ENCODE assay signal across 8 cellular contexts in genomic region chr17:45314761-45315549, GRCh38. TPM values are rescaled to one million over a fixed set of nuclear protein-coding genes. Genes with fewer than 3 reads are reported as not detected.
DNase-seq lines count a peak whose midpoint lies in the region; ATAC-seq and TF ChIP-seq lines count a peak whose summit lies in the region.

No MANE protein-coding gene starts in this region.

- H3K9me3 Mint-ChIP-seq in activated naive CD8-positive, alpha-beta T cell treated with anti-CD3 and anti-CD28 coated beads, Interleukin-2, amount 10 ng/mL, durations not matched to agents 7 days and 5 days, result no peaks in the 10 kb centered on the region

- H3K4me1 Mint-ChIP-seq in activated naive CD8-positive, alpha-beta T cell treated with anti-CD3 and anti-CD28 coated beads, Interleukin-2, amount 10 ng/mL, durations not matched to agents 7 days and 5 days, result peaks cover 64% of the 10 kb centered on the region

- H3K36me3 Mint-ChIP-seq in activated naive CD8-positive, alpha-beta T cell treated with anti-CD3 and anti-CD28 coated beads, Interleukin-2, amount 10 ng/mL, durations not matched to agents 7 days and 5 days, result peaks cover 22% of the 10 kb centered on the region

- H3K4me1 ChIP-seq in BLaER1 treated with 17β-estradiol and CSF1 and Interleukin-3, amounts not matched to agents 10 nM and 100 nM, result peaks cover 66 to 85% (median 73%) of the 10 kb centered on the region in 10 experiments
- H3K4me1 ChIP-seq in HUES64 (ENCODE audit: insufficient read depth, low read length) (peaks cover 32% of the 10 kb centered on the region; the same call in 1 of the 2 replicates), mononuclear cell (ENCODE audit: insufficient read depth, low read length) (peaks cover 77% of the 10 kb centered on the region), ascending aorta (peaks cover 7 to 65% of the 10 kb centered on the region in 2 donors)

- 85% methylated on average over 11 of the region's 11 CpGs for WGBS in HUES64

- H3K9ac ChIP-seq in BLaER1 treated with 17β-estradiol and CSF1 and Interleukin-3, amounts not matched to agents 10 nM and 100 nM, result peak overlapping the region; percentile 88 to 97 (median 93)
- no peak overlapping the region for H3K9ac ChIP-seq in HUES64 (ENCODE audit: low read depth, low read length)

- H3K4me3 ChIP-seq in BLaER1 treated with 17β-estradiol and CSF1 and Interleukin-3, amounts not matched to agents 10 nM and 100 nM, result peak overlapping the region; percentile 73 to 87 (median 80)
- H3K4me3 ChIP-seq in HUES64 (ENCODE audit: low read length), result peak overlapping the region; percentile 61; the same call in 1 of the 2 replicates
- peak overlapping the region; percentile 71 for H3K4me3 ChIP-seq in mononuclear cell (ENCODE audit: low read length)
- H3K4me3 ChIP-seq in ascending aorta, result peak overlapping the region in 1 of 2 donors; percentile 80

- H4K20me1 ChIP-seq in BLaER1 treated with 17β-estradiol and CSF1 and Interleukin-3, amounts not matched to agents 10 nM and 100 nM, result peaks cover 0 to 55% (median 12%) of the 10 kb centered on the region in 11 experiments; a peak in 12 of 22 replicates

- no peak for TF ChIP-seq CTCF in ascending aorta (IDR thresholded peaks at IDR 0.05)

- peaks cover 0 to 23% (median 19%) of the 10 kb centered on the region in 11 experiments; a peak in 14 of 22 replicates for H3K36me3 ChIP-seq in BLaER1 treated with 17β-estradiol and CSF1 and Interleukin-3, amounts not matched to agents 10 nM and 100 nM
- H3K36me3 ChIP-seq in HUES64 (ENCODE audit: insufficient read depth, low read length), result no peaks in the 10 kb centered on the region; the same call in 1 of the 2 replicates
- no peaks in the 10 kb centered on the region for H3K36me3 ChIP-seq in ascending aorta

- peak overlapping the region; percentile 87 to 95 (median 93); a peak in 21 of 22 replicates for H3K27ac ChIP-seq in BLaER1 treated with 17β-estradiol and CSF1 and Interleukin-3, amounts not matched to agents 10 nM and 100 nM
- H3K27ac ChIP-seq in HUES64 (ENCODE audit: low read depth, low read length) (no peak overlapping the region), ascending aorta (peak overlapping the region in 1 of 2 donors; percentile 19)

- POLR2A ChIA-PET in activated naive CD8-positive, alpha-beta T cell treated with anti-CD3 and anti-CD28 coated beads, Interleukin-2, amount 10 ng/mL, durations not matched to agents 7 days and 5 days (lab: Charles Lee), result interaction anchor here (0.5 to 8.3 kb wide), 14 partner anchors 8 to 93 kb away, joined by 3 to 146 read pairs (median 12); partner anchors contain the start of gene FMNL1

- peak overlapping the region; percentile 96 for H3K4me3 Mint-ChIP-seq in activated naive CD8-positive, alpha-beta T cell treated with anti-CD3 and anti-CD28 coated beads, Interleukin-2, amount 10 ng/mL, durations not matched to agents 7 days and 5 days

- DNase-seq in activated naive CD8-positive, alpha-beta T cell treated with anti-CD3 and anti-CD28 coated beads, Interleukin-2, amount 10 ng/mL, durations not matched to agents 7 days and 5 days, result no peak
- DNase-seq in retina (no peak), SHP77 treated with DMSO at 0.1 percent for 48 hours (lab: John Stamatoyannopoulos, UW) (no peak), ascending aorta (ENCODE audit: low spot score in 2 of 2) (no peak)
- no peak for DNase-seq in activated CD4-positive, CD25-positive, alpha-beta regulatory T cell (lab: John Stamatoyannopoulos, UW)

- no peak for ATAC-seq in activated naive CD8-positive, alpha-beta T cell treated with anti-CD3 and anti-CD28 coated beads, Interleukin-2, amount 10 ng/mL, durations not matched to agents 7 days and 5 days (ENCODE audit: low read depth)

- peak overlapping the region; percentile 90 to 99 (median 96) for H3K4me2 ChIP-seq in BLaER1 treated with 17β-estradiol and CSF1 and Interleukin-3, amounts not matched to agents 10 nM and 100 nM

- H3K9me3 ChIP-seq in BLaER1 treated with 17β-estradiol and CSF1 and Interleukin-3, amounts not matched to agents 10 nM and 100 nM (replicated peaks in 1 of 11), result no peaks in the 10 kb centered on the region
- H3K9me3 ChIP-seq in HUES64 (ENCODE audit: insufficient read depth, low read depth, low read length), result no peaks in the 10 kb centered on the region
- H3K9me3 ChIP-seq in mononuclear cell (ENCODE audit: low read depth, low read length), result no peaks in the 10 kb centered on the region
- no peaks in the 10 kb centered on the region for H3K9me3 ChIP-seq in ascending aorta

- intact Hi-C loops in ascending aorta (cut with DNase I), result loop anchor here (5.0 kb wide), 2 partner anchors 143 to 168 kb away; partner anchors contain the start of gene HEXIM1

- H3K27me3 ChIP-seq in BLaER1 treated with 17β-estradiol and CSF1 and Interleukin-3, amounts not matched to agents 10 nM and 100 nM, result no peaks in the 10 kb centered on the region
- H3K27me3 ChIP-seq in HUES64 (ENCODE audit: insufficient read depth, low read length), result peaks cover 9% of the 10 kb centered on the region
- no peaks in the 10 kb centered on the region for H3K27me3 ChIP-seq in mononuclear cell (ENCODE audit: insufficient read depth, low read length)
- H3K27me3 ChIP-seq in ascending aorta, result no peaks in the 10 kb centered on the region

- H3K27ac Mint-ChIP-seq in activated naive CD8-positive, alpha-beta T cell treated with anti-CD3 and anti-CD28 coated beads, Interleukin-2, amount 10 ng/mL, durations not matched to agents 7 days and 5 days, result peak overlapping the region; percentile 94

- no peaks in the 10 kb centered on the region for H3K27me3 Mint-ChIP-seq in activated naive CD8-positive, alpha-beta T cell treated with anti-CD3 and anti-CD28 coated beads, Interleukin-2, amount 10 ng/mL, durations not matched to agents 7 days and 5 days

RNA-seq across cellular contexts. Expression of gene MAP3K14, which starts 1.9 kb away (rescaled TPM):
- polyA plus RNA-seq in HUES64 (2013, experiment 1 of 2), result 3.4 TPM
- polyA plus RNA-seq in HUES64 (2013, experiment 2 of 2), result 3.2 TPM
- 10 to 100 TPM; 25.9 to 33.7 TPM for total RNA-seq in activated naive CD8-positive, alpha-beta T cell treated with anti-CD3 and anti-CD28 coated beads, Interleukin-2, amount 10 ng/mL, durations not matched to agents 7 days and 5 days
- total RNA-seq in mononuclear cell, result 17.4 TPM
- 7.7 TPM for total RNA-seq in ascending aorta

RNA-seq across cellular contexts. Expression of gene SPATA32, which starts 53.1 kb away (rescaled TPM):
- not detected for polyA plus RNA-seq in HUES64 (2013, experiment 1 of 2)
- not detected for polyA plus RNA-seq in HUES64 (2013, experiment 2 of 2)
- under 1 TPM; 0.53 to 0.65 TPM for total RNA-seq in activated naive CD8-positive, alpha-beta T cell treated with anti-CD3 and anti-CD28 coated beads, Interleukin-2, amount 10 ng/mL, durations not matched to agents 7 days and 5 days
- total RNA-seq in mononuclear cell, result 0.10 TPM
- total RNA-seq in ascending aorta, result not detected
